ENCODE assay signal across 22 cellular contexts in the genomic region with DNA sequence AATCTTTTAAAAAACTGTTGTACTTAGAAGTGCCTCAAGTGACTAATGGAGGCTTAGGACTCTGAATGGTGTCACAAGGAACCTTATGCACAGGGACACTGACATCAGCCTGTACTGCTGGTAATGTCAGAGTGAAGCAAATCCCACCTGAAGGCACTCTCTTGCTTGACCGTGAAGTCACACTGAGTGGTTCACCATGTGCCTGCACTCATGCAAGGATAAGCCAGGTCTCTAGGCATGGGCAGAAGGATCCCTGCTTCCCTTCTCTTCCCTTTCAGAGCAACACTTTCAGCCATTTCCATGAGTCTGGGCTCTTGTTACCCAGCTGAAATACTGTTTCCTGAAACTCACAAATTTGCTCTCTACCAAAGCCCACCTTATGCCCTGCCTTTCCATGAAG.
DNase-seq lines count a peak whose midpoint lies in the region; ATAC-seq, FAIRE-seq and TF ChIP-seq lines count a peak whose summit lies in the region.
"Had no signal": no experiment of that assay in that cellular context is flagged by ENCODE, and none has a peak within 500 bp of the region (broad histone marks: within the 10 kb centered on the region; RNA-seq: fewer than 3 reads in every experiment).

No MANE protein-coding gene starts in this region.

- TF ChIP-seq CTCF in D721Med (IDR thresholded peaks at IDR 0.05; ENCODE audit: insufficient read depth, missing control alignments) = no peak
- no peak for TF ChIP-seq CTCF in bronchial epithelial cell (IDR thresholded peaks at IDR 0.05; ENCODE audit: insufficient read depth, low read length, severe bottlenecking)

- WGBS in trophoblast cell (ENCODE audit: extremely low coverage, insufficient coverage, insufficient read length) = no CpG with 5 or more reads among the region's 1 CpG

- H3K9me3 ChIP-seq in trophoblast cell (ENCODE audit: insufficient read depth, low read depth, low read length) = no peaks in the 10 kb centered on the region
- H3K9me3 ChIP-seq: A549, HAP-1 had no signal

- no peaks in the 10 kb centered on the region for H3K4me1 Mint-ChIP-seq in activated CD4-positive, alpha-beta T cell treated with anti-CD3 and anti-CD28 coated beads, Interleukin-2, amount 10 ng/mL, durations not matched to agents 7 days and 5 days

- no peak overlapping the region for H2AFZ ChIP-seq in trophoblast cell (ENCODE audit: insufficient read depth, low read length, poor library complexity)
- H2AFZ ChIP-seq: GM23248 had no signal

- no peaks in the 10 kb centered on the region for H3K36me3 Mint-ChIP-seq in activated CD4-positive, alpha-beta T cell treated with anti-CD3 and anti-CD28 coated beads, Interleukin-2, amount 10 ng/mL, durations not matched to agents 7 days and 5 days (ENCODE audit: low read depth)

- CTCF ChIA-PET in activated CD4-positive, alpha-beta T cell treated with anti-CD3 and anti-CD28 coated beads, Interleukin-2, amount 10 ng/mL, durations not matched to agents 7 days and 5 days (lab: Charles Lee) = no interaction called here

- peaks cover 6% of the 10 kb centered on the region for H3K27me3 Mint-ChIP-seq in activated CD4-positive, alpha-beta T cell treated with anti-CD3 and anti-CD28 coated beads, Interleukin-2, amount 10 ng/mL, durations not matched to agents 7 days and 5 days

- H3K4me3 Mint-ChIP-seq in activated CD4-positive, alpha-beta T cell treated with anti-CD3 and anti-CD28 coated beads, Interleukin-2, amount 10 ng/mL, durations not matched to agents 7 days and 5 days = no peak overlapping the region
- H3K4me3 Mint-ChIP-seq: CD4-positive, alpha-beta T cell; HFFc6 had no signal

- no peak for ATAC-seq in HG03565 (IDR thresholded peaks at IDR 0.05; ENCODE audit: unreplicated experiment)
- ATAC-seq: A549 had no signal

- H3K9ac ChIP-seq in trophoblast cell (ENCODE audit: low read length) = no peak overlapping the region
- H3K9ac ChIP-seq: GM23248 had no signal

- no peak overlapping the region for H3K18ac ChIP-seq in trophoblast cell (ENCODE audit: low read length)

- no peak overlapping the region for H4K12ac ChIP-seq in trophoblast cell (ENCODE audit: low read depth, low read length)

- H2AK5ac ChIP-seq in trophoblast cell (ENCODE audit: low read length) = no peak overlapping the region

- peak overlapping the region; percentile 20 for H3K23ac ChIP-seq in trophoblast cell (ENCODE audit: low read length)

- H3K4ac ChIP-seq in trophoblast cell (ENCODE audit: low read depth, low read length) = no peak overlapping the region

- H3K4me1 ChIP-seq in trophoblast cell (ENCODE audit: control insufficient read depth in 1 of 2, insufficient read depth in 2 of 2, low read length in 2 of 2) = peaks cover 0 to 2% of the 10 kb centered on the region in 2 experiments
- H3K4me1 ChIP-seq: A549, HAP-1 had no signal

- H3K27me3 ChIP-seq in bronchial epithelial cell (ENCODE audit: control insufficient read depth, insufficient read depth, low read length) (no peaks in the 10 kb centered on the region), trophoblast cell (ENCODE audit: insufficient read depth, low read length) (no peaks in the 10 kb centered on the region)

- no peak overlapping the region for H4K91ac ChIP-seq in trophoblast cell (ENCODE audit: low read depth, low read length)

- peak; percentile 1 for DNase-seq in activated CD4-positive, alpha-beta T cell treated with anti-CD3 and anti-CD28 coated beads, Interleukin-2, amount 10 ng/mL, durations not matched to agents 7 days and 5 days
- no peak for DNase-seq in activated CD4-positive, alpha-beta T cell treated with anti-CD3 and anti-CD28 coated beads, Interleukin-2, amount 50 U/mL, for 48 hours
- no peak for DNase-seq in D721Med (ENCODE audit: insufficient read length, low spot score)
- no peak for DNase-seq in bronchial epithelial cell (ENCODE audit: low read depth)
- no peak for DNase-seq in trophoblast cell
- DNase-seq in stimulated activated CD4-positive, alpha-beta T cell treated with anti-CD3 and anti-CD28 coated beads, Interleukin-1b, Interleukin-23, amount 100 ng/mL, for 48 hours = no peak
- DNase-seq: AML-193; CD4-positive, alpha-beta T cell; DMS 273 treated with DMSO at 0.1 percent for 48 hours; DMS53; DND-41; EL; GM23248; HFFc6; IMR-90 had no signal

- no peak overlapping the region for H3K27ac Mint-ChIP-seq in activated CD4-positive, alpha-beta T cell treated with anti-CD3 and anti-CD28 coated beads, Interleukin-2, amount 10 ng/mL, durations not matched to agents 7 days and 5 days
- H3K27ac Mint-ChIP-seq: CD4-positive, alpha-beta T cell; HFFc6 had no signal

- FAIRE-seq in D721Med (lab: Jason Lieb, UNC) = peak; percentile 98
- peak; percentile 18 for FAIRE-seq in bronchial epithelial cell (lab: Jason Lieb, UNC)
- FAIRE-seq: A549, GM12891, GM19239 had no signal

- no peaks in the 10 kb centered on the region for H3K79me1 ChIP-seq in trophoblast cell (ENCODE audit: low read length)

- H3K4me2 ChIP-seq in trophoblast cell (ENCODE audit: low read length) = no peak overlapping the region
- H3K4me2 ChIP-seq: A549 had no signal

- no peaks in the 10 kb centered on the region for H3K9me3 Mint-ChIP-seq in activated CD4-positive, alpha-beta T cell treated with anti-CD3 and anti-CD28 coated beads, Interleukin-2, amount 10 ng/mL, durations not matched to agents 7 days and 5 days
- H3K9me3 Mint-ChIP-seq: CD4-positive, alpha-beta T cell; HFFc6 had no signal

- H3K79me2 ChIP-seq in trophoblast cell (ENCODE audit: control insufficient read depth, insufficient read depth, low read length, poor library complexity) = no peaks in the 10 kb centered on the region

- H2BK12ac ChIP-seq in trophoblast cell (ENCODE audit: low read length) = no peak overlapping the region

- POLR2A ChIA-PET in activated CD4-positive, alpha-beta T cell treated with anti-CD3 and anti-CD28 coated beads, Interleukin-2, amount 10 ng/mL, durations not matched to agents 7 days and 5 days (lab: Charles Lee) = no interaction called here

- no peak overlapping the region for H3K27ac ChIP-seq in trophoblast cell (ENCODE audit: low read depth, low read length)
- H3K27ac ChIP-seq: 22Rv1, A549, C4-2B, GM23248 had no signal

- no peak overlapping the region for H2BK5ac ChIP-seq in trophoblast cell (ENCODE audit: low read depth, low read length, poor library complexity)

- no peak overlapping the region for H4K8ac ChIP-seq in trophoblast cell (ENCODE audit: low read depth, low read length)

- H3K36me3 ChIP-seq in bronchial epithelial cell (ENCODE audit: control insufficient read depth, insufficient read depth, low read length) = peaks cover 3% of the 10 kb centered on the region
- H3K36me3 ChIP-seq in trophoblast cell (ENCODE audit: control insufficient read depth in 1 of 2, insufficient read depth in 2 of 2, low read length in 2 of 2) = peaks cover 2 to 7% of the 10 kb centered on the region in 2 experiments
- H3K36me3 ChIP-seq: HAP-1 had no signal

- H3K4me3 ChIP-seq in bronchial epithelial cell (ENCODE audit: low read depth, low read length) = no peak overlapping the region
- no peak overlapping the region for H3K4me3 ChIP-seq in trophoblast cell (ENCODE audit: low read depth, low read length)
- H3K4me3 ChIP-seq: A549, GM23248, HAP-1 had no signal

- H2BK120ac ChIP-seq in trophoblast cell (ENCODE audit: insufficient read depth, low read length, poor library complexity) = no peak overlapping the region

- H3K14ac ChIP-seq in trophoblast cell (ENCODE audit: low read length) = no peak overlapping the region
